26 cellular contexts compared by ENCODE assay signal in genomic region chr5:167812871-167813270, GRCh38.
"Had no signal": no experiment of that assay in that cellular context is flagged by ENCODE, and none has a peak within 500 bp of the region (broad histone marks: within the 10 kb centered on the region; RNA-seq: fewer than 3 reads in every experiment).

No MANE protein-coding gene starts in this region.

- H3K27ac Mint-ChIP-seq: immature natural killer cell; natural killer cell; stimulated activated naive B cell treated with anti-CD40 and anti-IgM and Interleukin-4, amounts not matched to agents 10 μg/mL and 1 μg/mL and 100 μg/mL, for 72 hours; stimulated activated naive CD8-positive, alpha-beta T cell treated with anti-CD3 and anti-CD28 coated beads, Interleukin-15, amount 100 ng/mL, for 72 hours had no signal

- H3K36me3 ChIP-seq: esophagus squamous epithelium, gastroesophageal sphincter, right atrium auricular region, sigmoid colon, tibial nerve, upper lobe of right lung had no signal

- H3K27ac ChIP-seq: dorsolateral prefrontal cortex, esophagus squamous epithelium, gastroesophageal sphincter, right atrium auricular region, sigmoid colon, testis, tibial nerve, upper lobe of right lung had no signal

- H3K27me3 ChIP-seq: dorsolateral prefrontal cortex, esophagus squamous epithelium, gastroesophageal sphincter, right atrium auricular region, sigmoid colon, testis, tibial nerve, upper lobe of right lung had no signal

- H3K4me3 Mint-ChIP-seq: central memory CD8-positive, alpha-beta T cell; immature natural killer cell; natural killer cell; stimulated activated naive B cell treated with anti-CD40 and anti-IgM and Interleukin-4, amounts not matched to agents 10 μg/mL and 1 μg/mL and 100 μg/mL, for 72 hours; stimulated activated naive CD8-positive, alpha-beta T cell treated with anti-CD3 and anti-CD28 coated beads, Interleukin-15, amount 100 ng/mL, for 72 hours had no signal

- H3K9me3 ChIP-seq: esophagus squamous epithelium, gastroesophageal sphincter, mucosa of descending colon, right atrium auricular region, sigmoid colon, testis, tibial nerve, upper lobe of right lung had no signal

- H3K4me3 ChIP-seq: dorsolateral prefrontal cortex, esophagus squamous epithelium, gastroesophageal sphincter, lung, mucosa of descending colon, right atrium auricular region, sigmoid colon, skin epidermis, testis, tibial nerve, upper lobe of right lung had no signal

- H3K36me3 Mint-ChIP-seq: immature natural killer cell; natural killer cell; stimulated activated naive B cell treated with anti-CD40 and anti-IgM and Interleukin-4, amounts not matched to agents 10 μg/mL and 1 μg/mL and 100 μg/mL, for 72 hours had no signal

- ATAC-seq: gastroesophageal sphincter; left colon; left ventricle myocardium superior; mucosa of descending colon; natural killer cell; stimulated activated naive B cell treated with anti-CD40 and anti-IgM and Interleukin-4, amounts not matched to agents 10 μg/mL and 1 μg/mL and 100 μg/mL, for 72 hours; stimulated activated naive CD8-positive, alpha-beta T cell treated with anti-CD3 and anti-CD28 coated beads, Interleukin-15, amount 100 ng/mL, for 72 hours; upper lobe of right lung had no signal

- H3K27me3 Mint-ChIP-seq: central memory CD8-positive, alpha-beta T cell; stimulated activated naive B cell treated with anti-CD40 and anti-IgM and Interleukin-4, amounts not matched to agents 10 μg/mL and 1 μg/mL and 100 μg/mL, for 72 hours; stimulated activated naive CD8-positive, alpha-beta T cell treated with anti-CD3 and anti-CD28 coated beads, Interleukin-15, amount 100 ng/mL, for 72 hours had no signal

- H3K4me1 ChIP-seq: gastroesophageal sphincter, right atrium auricular region, testis, upper lobe of right lung had no signal

- DNase-seq: cortex of kidney; dorsolateral prefrontal cortex; effector memory CD4-positive, alpha-beta T cell; esophagus squamous epithelium; foreskin fibroblast; immature natural killer cell; kidney; left colon; left ventricle myocardium superior; mucosa of descending colon; natural killer cell; occipital lobe; posterior cingulate gyrus; sigmoid colon; stimulated activated CD4-positive, alpha-beta T cell treated with anti-CD3 and anti-CD28 coated beads, Interleukin-2, amount 100 ng/mL, for 24 hours; stimulated activated CD4-positive, alpha-beta T cell treated with anti-CD3 and anti-CD28 coated beads, Interleukin-4, amount 100 ng/mL, for 4 hours; stimulated activated naive B cell treated with anti-CD40 and anti-IgM and Interleukin-4, amounts not matched to agents 10 μg/mL and 1 μg/mL and 100 μg/mL, for 72 hours; stimulated activated naive CD8-positive, alpha-beta T cell treated with anti-CD3 and anti-CD28 coated beads, Interleukin-15, amount 100 ng/mL, for 72 hours; testis; upper lobe of right lung had no signal

- H3K4me1 Mint-ChIP-seq: central memory CD8-positive, alpha-beta T cell; immature natural killer cell; natural killer cell; stimulated activated naive B cell treated with anti-CD40 and anti-IgM and Interleukin-4, amounts not matched to agents 10 μg/mL and 1 μg/mL and 100 μg/mL, for 72 hours; stimulated activated naive CD8-positive, alpha-beta T cell treated with anti-CD3 and anti-CD28 coated beads, Interleukin-15, amount 100 ng/mL, for 72 hours had no signal
